Comparison of ENCODE assay signal across 17 cellular contexts in genomic region chr1:204083491-204083890, GRCh38. TPM values are rescaled to one million over a fixed set of nuclear protein-coding genes. Genes with fewer than 3 reads are reported as not detected.
DNase-seq lines count a peak whose midpoint lies in the region; ATAC-seq and TF ChIP-seq lines count a peak whose summit lies in the region.
"Had no signal": no experiment of that assay in that cellular context is flagged by ENCODE, and none has a peak within 500 bp of the region (broad histone marks: within the 10 kb centered on the region; RNA-seq: fewer than 3 reads in every experiment).

No MANE protein-coding gene starts in this region.

- intact Hi-C loops in thyroid gland (cut with DNase I) = no loop called here

- H3K9ac ChIP-seq in Loucy (ENCODE audit: low read depth, low read length, poor library complexity, severe bottlenecking) (peak overlapping the region; percentile 35), muscle layer of colon (ENCODE audit: low read length) (peak overlapping the region; percentile 50)

- peaks cover 8% of the 10 kb centered on the region for H3K27me3 Mint-ChIP-seq in central memory CD8-positive, alpha-beta T cell
- peaks cover 4% of the 10 kb centered on the region for H3K27me3 Mint-ChIP-seq in activated T-helper 17 cell treated with anti-CD3 and anti-CD28 coated beads, Interleukin-2, amount 50 U/mL, for 72 hours

- H3K4me3 Mint-ChIP-seq in central memory CD8-positive, alpha-beta T cell = no peak overlapping the region
- H3K4me3 Mint-ChIP-seq in activated T-helper 17 cell treated with anti-CD3 and anti-CD28 coated beads, Interleukin-2, amount 50 U/mL, for 72 hours = no peak overlapping the region
- H3K4me3 Mint-ChIP-seq: activated naive CD8-positive, alpha-beta T cell treated with anti-CD3 and anti-CD28 coated beads for 36 hours had no signal

- 74 to 83% methylated on average over 7 of the region's 7 CpGs for WGBS in thyroid gland, 2 donors

- TF ChIP-seq CTCF in Loucy (conservative IDR thresholded peaks at IDR 0.05; ENCODE audit: low read length) = no peak
- no peak for TF ChIP-seq CTCF in thyroid gland (IDR thresholded peaks at IDR 0.05)

- H3K36me3 Mint-ChIP-seq in central memory CD8-positive, alpha-beta T cell (ENCODE audit: insufficient read depth) = no peaks in the 10 kb centered on the region
- H3K36me3 Mint-ChIP-seq in activated T-helper 17 cell treated with anti-CD3 and anti-CD28 coated beads, Interleukin-2, amount 50 U/mL, for 72 hours (ENCODE audit: low read depth) = no peaks in the 10 kb centered on the region
- H3K36me3 Mint-ChIP-seq: activated naive CD8-positive, alpha-beta T cell treated with anti-CD3 and anti-CD28 coated beads for 36 hours had no signal

- no peaks in the 10 kb centered on the region for H3K27me3 ChIP-seq in Loucy (ENCODE audit: insufficient read depth, low read length, poor library complexity, severe bottlenecking)
- no peaks in the 10 kb centered on the region for H3K27me3 ChIP-seq in muscle layer of colon (ENCODE audit: control insufficient read depth in 1 of 2, insufficient read depth in 2 of 2, low read length in 2 of 2)
- no peaks in the 10 kb centered on the region for H3K27me3 ChIP-seq in thyroid gland
- H3K27me3 ChIP-seq: BE2C had no signal

- no peaks in the 10 kb centered on the region for H3K9me2 ChIP-seq in Loucy (replicated peaks; ENCODE audit: low read depth, low read length)

- H4K20me1 ChIP-seq in Loucy (ENCODE audit: insufficient read depth, low read length, poor library complexity, severe bottlenecking) = no peaks in the 10 kb centered on the region

- no peaks in the 10 kb centered on the region for H3K9me3 Mint-ChIP-seq in central memory CD8-positive, alpha-beta T cell
- H3K9me3 Mint-ChIP-seq in activated T-helper 17 cell treated with anti-CD3 and anti-CD28 coated beads, Interleukin-2, amount 50 U/mL, for 72 hours = no peaks in the 10 kb centered on the region
- H3K9me3 Mint-ChIP-seq: activated naive CD8-positive, alpha-beta T cell treated with anti-CD3 and anti-CD28 coated beads for 36 hours had no signal

- H3K36me3 ChIP-seq in Loucy (ENCODE audit: insufficient read depth, low read length) (no peaks in the 10 kb centered on the region), muscle layer of colon (ENCODE audit: insufficient read depth, low read length) (no peaks in the 10 kb centered on the region), thyroid gland (no peaks in the 10 kb centered on the region)
- H3K36me3 ChIP-seq: BE2C had no signal

- no peak overlapping the region for H2AFZ ChIP-seq in Loucy (ENCODE audit: low read length)

- no peak for ATAC-seq in central memory CD8-positive, alpha-beta T cell (replicated peaks; ENCODE audit: extremely low read depth, poor library complexity, severe bottlenecking)
- no peak for ATAC-seq in activated T-helper 17 cell treated with anti-CD3 and anti-CD28 coated beads, Interleukin-2, amount 50 U/mL, for 72 hours (replicated peaks)
- ATAC-seq in HG03280 (IDR thresholded peaks at IDR 0.05; ENCODE audit: unreplicated experiment) = no peak
- ATAC-seq: activated CD4-positive, CD25-positive, alpha-beta regulatory T cell treated with anti-CD3 and anti-CD28 coated beads, Interleukin-2, amount 50 U/mL, for 24 hours; stimulated activated naive CD8-positive, alpha-beta T cell treated with anti-CD3 and anti-CD28 coated beads, Interleukin-15, Interleukin-2, amounts not matched to agents 100 U/mL and 50 U/mL, for 24 hours had no signal

- TF ChIP-seq POLR2A in thyroid gland (IDR thresholded peaks at IDR 0.05) = no peak

- H3K4me2 ChIP-seq in Loucy (ENCODE audit: low read depth, low read length, poor library complexity, severe bottlenecking) = no peak overlapping the region

- H3K4me1 Mint-ChIP-seq in central memory CD8-positive, alpha-beta T cell = peaks cover 18% of the 10 kb centered on the region
- no peaks in the 10 kb centered on the region for H3K4me1 Mint-ChIP-seq in activated T-helper 17 cell treated with anti-CD3 and anti-CD28 coated beads, Interleukin-2, amount 50 U/mL, for 72 hours
- H3K4me1 Mint-ChIP-seq: activated naive CD8-positive, alpha-beta T cell treated with anti-CD3 and anti-CD28 coated beads for 36 hours had no signal

- H3K4me1 ChIP-seq in Loucy (ENCODE audit: insufficient read depth, low read length, poor library complexity, severe bottlenecking) = peaks cover 64% of the 10 kb centered on the region
- peaks cover 89% of the 10 kb centered on the region for H3K4me1 ChIP-seq in muscle layer of colon (ENCODE audit: insufficient read depth, low read length)
- peaks cover 77 to 97% of the 10 kb centered on the region in 2 donors for H3K4me1 ChIP-seq in thyroid gland

- no peak overlapping the region for H3K27ac ChIP-seq in muscle layer of colon (ENCODE audit: low read depth, low read length)
- H3K27ac ChIP-seq in thyroid gland = peak overlapping the region; percentile 88 to 92 (median 92)

- H3K27ac Mint-ChIP-seq in central memory CD8-positive, alpha-beta T cell (ENCODE audit: low read depth) = peak overlapping the region; percentile 20
- H3K27ac Mint-ChIP-seq in activated T-helper 17 cell treated with anti-CD3 and anti-CD28 coated beads, Interleukin-2, amount 50 U/mL, for 72 hours = no peak overlapping the region
- H3K27ac Mint-ChIP-seq: activated naive CD8-positive, alpha-beta T cell treated with anti-CD3 and anti-CD28 coated beads for 36 hours had no signal

- no peaks in the 10 kb centered on the region for H3K79me2 ChIP-seq in Loucy (ENCODE audit: insufficient read depth, low read length)

- no peak overlapping the region for H3K4me3 ChIP-seq in Loucy (ENCODE audit: low read length, poor library complexity, severe bottlenecking)
- no peak overlapping the region for H3K4me3 ChIP-seq in muscle layer of colon (ENCODE audit: low read depth in 1 of 2, low read length in 2 of 2)
- no peak overlapping the region for H3K4me3 ChIP-seq in thyroid gland (replicated peaks in 1 of 3)

- DNase-seq in central memory CD8-positive, alpha-beta T cell (ENCODE audit: low spot score in 2 of 2) = no peak
- DNase-seq in thyroid gland = no peak
- no peak for DNase-seq in inferior parietal cortex (ENCODE audit: extremely low spot score)
- no peak for DNase-seq in NCI-H1417 treated with DMSO at 0.1 percent for 48 hours (lab: John Stamatoyannopoulos, UW)
- DNase-seq: activated naive CD8-positive, alpha-beta T cell treated with anti-CD3 and anti-CD28 coated beads for 36 hours; BE2C; erythroblast; H7; left ventricle myocardium superior; small intestine; stimulated activated naive CD8-positive, alpha-beta T cell treated with anti-CD3 and anti-CD28 coated beads, Interleukin-15, Interleukin-2, amounts not matched to agents 100 U/mL and 50 U/mL, for 24 hours; T-helper 1 cell had no signal

- 0 out of 2 replicates have a peak, but pooled peaks cover 3% of the 10 kb centered on the region for H3F3A ChIP-seq in Loucy (ENCODE audit: low read depth)

- H3K9me3 ChIP-seq in Loucy (ENCODE audit: insufficient read depth, low read depth, low read length) (no peaks in the 10 kb centered on the region), muscle layer of colon (ENCODE audit: low read length) (no peaks in the 10 kb centered on the region), thyroid gland (no peaks in the 10 kb centered on the region)
- H3K9me3 ChIP-seq: BE2C had no signal

RNA-seq across cellular contexts. Expression of gene SOX13, which starts 10.6 kb away (rescaled TPM):
- 10 to 100 TPM; 19.4 to 29.3 (median 20.8) TPM for total RNA-seq in thyroid gland
- total RNA-seq in activated T-helper 17 cell treated with anti-CD3 and anti-CD28 coated beads, Interleukin-2, amount 50 U/mL, for 72 hours = 1 to 10 TPM in 1 of 2 donors, under 1 TPM in 1; 0.35 to 4.1 TPM
- total RNA-seq: activated naive CD8-positive, alpha-beta T cell treated with anti-CD3 and anti-CD28 coated beads for 36 hours had no signal
